27 cellular contexts compared by ENCODE assay signal in genomic region chrX:110511238-110511637, GRCh38.
"Had no signal": no experiment of that assay in that cellular context is flagged by ENCODE, and none has a peak within 500 bp of the region (broad histone marks: within the 10 kb centered on the region; RNA-seq: fewer than 3 reads in every experiment).

No MANE protein-coding gene starts in this region.

- H3K4me1 ChIP-seq: left lung, lower lobe of right lung, pancreas, prostate gland, stomach, suprapubic skin, tibial artery, upper lobe of right lung had no signal

- H3K9me3 ChIP-seq: left lung, lower lobe of right lung, pancreas, prostate gland, suprapubic skin, thoracic aorta, tibial artery, upper lobe of right lung had no signal

- H3K4me3 ChIP-seq: left lung, lower lobe of right lung, pancreas, prostate gland, skin epidermis, stomach, suprapubic skin, thoracic aorta, tibial artery, upper lobe of right lung had no signal

- DNase-seq: hippocampal formation; kidney glomerular epithelial cell; left cardiac atrium; left lung; lower lobe of right lung; mammary epithelial cell; mesenchymal stem cell; naive thymus-derived CD8-positive, alpha-beta T cell; pancreas; posterior cingulate gyrus; retina; right cardiac atrium; stimulated activated CD4-positive, alpha-beta T cell treated with anti-CD3 and anti-CD28 coated beads, Interleukin-12 subunit alpha, Interleukin-12 subunit beta, amount 100 ng/mL, for 4 hours; stimulated activated CD4-positive, alpha-beta T cell treated with anti-CD3 and anti-CD28 coated beads, Interleukin-15, amount 100 ng/mL, for 24 hours; stimulated activated CD4-positive, alpha-beta T cell treated with anti-CD3 and anti-CD28 coated beads, Interleukin-2, amount 100 ng/mL, for 24 hours; stimulated activated CD4-positive, alpha-beta T cell treated with anti-CD3 and anti-CD28 coated beads, Interleukin-4, amount 100 ng/mL, for 1 hour; stimulated activated naive B cell treated with anti-CD40 and anti-IgM and Interleukin-4, amounts not matched to agents 10 μg/mL and 1 μg/mL and 100 μg/mL, for 72 hours; stimulated activated naive CD8-positive, alpha-beta T cell treated with anti-CD3 and anti-CD28 coated beads, Interleukin-15, Interleukin-2, amounts not matched to agents 100 U/mL and 50 U/mL, for 24 hours; stomach; tibial artery; trophoblast cell; upper lobe of right lung had no signal

- H3K27me3 ChIP-seq: left lung, pancreas, suprapubic skin, tibial artery, upper lobe of right lung had no signal

- ATAC-seq: left lung; lower lobe of right lung; naive thymus-derived CD8-positive, alpha-beta T cell; pancreas; right cardiac atrium; sciatic nerve; stimulated activated naive B cell treated with anti-CD40 and anti-IgM and Interleukin-4, amounts not matched to agents 10 μg/mL and 1 μg/mL and 100 μg/mL, for 72 hours; stimulated activated naive CD8-positive, alpha-beta T cell treated with anti-CD3 and anti-CD28 coated beads, Interleukin-15, Interleukin-2, amounts not matched to agents 100 U/mL and 50 U/mL, for 24 hours; upper lobe of right lung had no signal

- H3K36me3 ChIP-seq: left lung, lower lobe of right lung, pancreas, prostate gland, stomach, suprapubic skin, thoracic aorta, tibial artery, upper lobe of right lung had no signal

- H3K27ac ChIP-seq: left lung, lower lobe of right lung, pancreas, prostate gland, skin epidermis, stomach, suprapubic skin, thoracic aorta, tibial artery, upper lobe of right lung had no signal
